ENCODE assay signal across 11 cellular contexts in genomic region chr1:67013573-67013972, GRCh38. TPM values are rescaled to one million over a fixed set of nuclear protein-coding genes. Genes with fewer than 3 reads are reported as not detected.
A peak's percentile ranks its signal among the peaks of the same experiment; 100 is the strongest.
DNase-seq lines count a peak whose midpoint lies in the region; ATAC-seq and TF ChIP-seq lines count a peak whose summit lies in the region.
"Had no signal": no experiment of that assay in that cellular context is flagged by ENCODE, and none has a peak within 500 bp of the region (broad histone marks: within the 10 kb centered on the region; RNA-seq: fewer than 3 reads in every experiment).

No MANE protein-coding gene starts in this region.

- H3K4me3 Mint-ChIP-seq in natural killer cell: no peak overlapping the region
- H3K4me3 Mint-ChIP-seq in natural killer cell treated with Interleukin-12 subunit alpha and Interleukin-12 subunit beta and Interleukin-15 and Interleukin-18, amount 100 ng/mL, for 72 hours: no peak overlapping the region
- no peak overlapping the region for H3K4me3 Mint-ChIP-seq in stimulated activated memory B cell treated with anti-CD40 and anti-IgM and Interleukin-4, amounts not matched to agents 10 μg/mL and 1 μg/mL and 100 μg/mL, for 72 hours
- H3K4me3 Mint-ChIP-seq: activated CD4-positive, alpha-beta memory T cell treated with anti-CD3 and anti-CD28 coated beads for 36 hours had no signal

- ATAC-seq in natural killer cell (peak in 2 of 3 donors; percentile 53 to 66), esophagus mucosa (peak; percentile 66), HG03280 (IDR thresholded peaks at IDR 0.05; ENCODE audit: unreplicated experiment) (no peak), HG03095 (IDR thresholded peaks at IDR 0.05; ENCODE audit: unreplicated experiment) (no peak)
- ATAC-seq in natural killer cell treated with Interleukin-12 subunit alpha and Interleukin-12 subunit beta and Interleukin-15 and Interleukin-18, amount 100 ng/mL, for 72 hours: no peak
- no peak for ATAC-seq in stimulated activated memory B cell treated with anti-CD40 and anti-IgM and Interleukin-4, amounts not matched to agents 10 μg/mL and 1 μg/mL and 100 μg/mL, for 72 hours

- DNase-seq in natural killer cell: no peak
- no peak for DNase-seq in natural killer cell treated with Interleukin-12 subunit alpha and Interleukin-12 subunit beta and Interleukin-15 and Interleukin-18, amount 100 ng/mL, for 72 hours (ENCODE audit: low spot score)
- DNase-seq in M059J (ENCODE audit: low read depth): peak; percentile 86
- no peak for DNase-seq in DMS153 (lab: John Stamatoyannopoulos, UW)
- DNase-seq: activated CD4-positive, alpha-beta memory T cell treated with anti-CD3 and anti-CD28 coated beads for 36 hours; cerebellar nuclear complex; NCI-H1417 had no signal

- H3K27ac Mint-ChIP-seq in natural killer cell: peak overlapping the region in 1 of 2 donors; percentile 19
- no peak overlapping the region for H3K27ac Mint-ChIP-seq in natural killer cell treated with Interleukin-12 subunit alpha and Interleukin-12 subunit beta and Interleukin-15 and Interleukin-18, amount 100 ng/mL, for 72 hours
- no peak overlapping the region for H3K27ac Mint-ChIP-seq in stimulated activated memory B cell treated with anti-CD40 and anti-IgM and Interleukin-4, amounts not matched to agents 10 μg/mL and 1 μg/mL and 100 μg/mL, for 72 hours
- H3K27ac Mint-ChIP-seq: activated CD4-positive, alpha-beta memory T cell treated with anti-CD3 and anti-CD28 coated beads for 36 hours had no signal

- intact Hi-C loops in natural killer cell (cut with micrococcal nuclease): no loop called here

- peaks cover 8% of the 10 kb centered on the region for H3K36me3 Mint-ChIP-seq in natural killer cell
- peaks cover 27% of the 10 kb centered on the region for H3K36me3 Mint-ChIP-seq in natural killer cell treated with Interleukin-12 subunit alpha and Interleukin-12 subunit beta and Interleukin-15 and Interleukin-18, amount 100 ng/mL, for 72 hours
- peaks cover 40% of the 10 kb centered on the region for H3K36me3 Mint-ChIP-seq in stimulated activated memory B cell treated with anti-CD40 and anti-IgM and Interleukin-4, amounts not matched to agents 10 μg/mL and 1 μg/mL and 100 μg/mL, for 72 hours

- H3K27me3 Mint-ChIP-seq in natural killer cell (ENCODE audit: low read depth in 2 of 2): no peaks in the 10 kb centered on the region
- H3K27me3 Mint-ChIP-seq in natural killer cell treated with Interleukin-12 subunit alpha and Interleukin-12 subunit beta and Interleukin-15 and Interleukin-18, amount 100 ng/mL, for 72 hours: no peaks in the 10 kb centered on the region
- H3K27me3 Mint-ChIP-seq in stimulated activated memory B cell treated with anti-CD40 and anti-IgM and Interleukin-4, amounts not matched to agents 10 μg/mL and 1 μg/mL and 100 μg/mL, for 72 hours: no peaks in the 10 kb centered on the region
- H3K27me3 Mint-ChIP-seq: activated CD4-positive, alpha-beta memory T cell treated with anti-CD3 and anti-CD28 coated beads for 36 hours had no signal

- TF ChIP-seq CTCF in natural killer cell (IDR thresholded peaks at IDR 0.05): no peak

- peaks cover 5 to 8% of the 10 kb centered on the region in 2 donors for H3K4me1 Mint-ChIP-seq in natural killer cell
- H3K4me1 Mint-ChIP-seq in natural killer cell treated with Interleukin-12 subunit alpha and Interleukin-12 subunit beta and Interleukin-15 and Interleukin-18, amount 100 ng/mL, for 72 hours (ENCODE audit: low read depth in 2 of 2): peaks cover 8 to 13% of the 10 kb centered on the region in 2 donors
- no peaks in the 10 kb centered on the region for H3K4me1 Mint-ChIP-seq in stimulated activated memory B cell treated with anti-CD40 and anti-IgM and Interleukin-4, amounts not matched to agents 10 μg/mL and 1 μg/mL and 100 μg/mL, for 72 hours

- no peaks in the 10 kb centered on the region for H3K9me3 Mint-ChIP-seq in natural killer cell
- no peaks in the 10 kb centered on the region for H3K9me3 Mint-ChIP-seq in natural killer cell treated with Interleukin-12 subunit alpha and Interleukin-12 subunit beta and Interleukin-15 and Interleukin-18, amount 100 ng/mL, for 72 hours
- no peaks in the 10 kb centered on the region for H3K9me3 Mint-ChIP-seq in stimulated activated memory B cell treated with anti-CD40 and anti-IgM and Interleukin-4, amounts not matched to agents 10 μg/mL and 1 μg/mL and 100 μg/mL, for 72 hours

RNA-seq across cellular contexts. Expression of gene SLC35D1, which starts 40.4 kb away (rescaled TPM):
- total RNA-seq in natural killer cell (10 to 100 TPM; 12.9 to 17.0 (median 16.1) TPM), esophagus mucosa (9.0 TPM)
- total RNA-seq in natural killer cell treated with Interleukin-12 subunit alpha and Interleukin-12 subunit beta and Interleukin-15 and Interleukin-18, amount 100 ng/mL, for 72 hours: 10 to 100 TPM; 26.6 to 28.2 TPM
- 13.1 and 20.1 TPM in 2 replicates for total RNA-seq in M059J (2014; rRNA removed; shearing (Covaris generic))

Comparison
In these comparisons a context has a peak if more than half of its experiments do, and no peak if none do; other contexts are left out.
1. ATAC-seq: peak in natural killer cell (2 of 3) and esophagus mucosa (single experiment); none in natural killer cell treated with Interleukin-12 subunit alpha and Interleukin-12 subunit beta and Interleukin-15 and Interleukin-18, amount 100 ng/mL, for 72 hours (0 of 2), HG03280 (single experiment), HG03095 (single experiment) and stimulated activated memory B cell treated with anti-CD40 and anti-IgM and Interleukin-4, amounts not matched to agents 10 μg/mL and 1 μg/mL and 100 μg/mL, for 72 hours (single experiment).